9 cellular contexts compared by ENCODE assay signal in genomic region chr15:70852501-70853269, GRCh38. TPM values are rescaled to one million over a fixed set of nuclear protein-coding genes. Genes with fewer than 3 reads are reported as not detected.
DNase-seq lines count a peak whose midpoint lies in the region; ATAC-seq and TF ChIP-seq lines count a peak whose summit lies in the region.
"Had no signal": no experiment of that assay in that cellular context is flagged by ENCODE, and none has a peak within 500 bp of the region (broad histone marks: within the 10 kb centered on the region; RNA-seq: fewer than 3 reads in every experiment).

No MANE protein-coding gene starts in this region.

- intact Hi-C loops in spleen (cut with DNase I; ENCODE audit: low total_unique reads) (no loop called here), sciatic nerve (cut with DNase I) (no loop called here)

- H3K27ac ChIP-seq in subcutaneous abdominal adipose tissue (ENCODE audit: low read depth, low read length): peak overlapping the region; percentile 94
- H3K27ac ChIP-seq in spleen: no peak overlapping the region

- no peak for TF ChIP-seq POLR2A in spleen (IDR thresholded peaks at IDR 0.05)

- DNase-seq in HFF-Myc (ENCODE audit: extremely low read depth, low read depth): no peak
- peak; percentile 63 for DNase-seq in amniotic epithelial cell (ENCODE audit: low read depth)
- DNase-seq in spleen: no peak
- no peak for DNase-seq in NCI-H1105 treated with DMSO at 0.1 percent for 48 hours (lab: John Stamatoyannopoulos, UW)
- DNase-seq in amniotic stem cell (lab: John Stamatoyannopoulos, UW): no peak
- DNase-seq in sciatic nerve (ENCODE audit: low spot score): no peak
- DNase-seq: activated naive CD4-positive, alpha-beta T cell had no signal

- H3K9ac ChIP-seq in subcutaneous abdominal adipose tissue (ENCODE audit: low read length in 5 of 5): peak overlapping the region; percentile 41 to 94 (median 84)

- H3K4me1 ChIP-seq in subcutaneous abdominal adipose tissue (ENCODE audit: control insufficient read depth in 5 of 5, insufficient read depth in 5 of 5, low read length in 5 of 5) (peaks cover 11 to 63% (median 52%) of the 10 kb centered on the region in 5 donors), spleen (peaks cover 0 to 17% (median 9%) of the 10 kb centered on the region in 6 donors)

- H3K36me3 ChIP-seq in subcutaneous abdominal adipose tissue (ENCODE audit: control insufficient read depth in 5 of 5, insufficient read depth in 5 of 5, low read length in 5 of 5) (peaks cover 0 to 10% (median 7%) of the 10 kb centered on the region in 5 donors), spleen (no peaks in the 10 kb centered on the region)

- WGBS in spleen, 5 donors: 72 to 79% (median 75%) methylated on average over 10 of the region's 10 CpGs

- peaks cover 0 to 2% (median 0%) of the 10 kb centered on the region in 5 donors for H3K27me3 ChIP-seq in subcutaneous abdominal adipose tissue (ENCODE audit: control insufficient read depth in 5 of 5, insufficient read depth in 4 of 5, low read length in 5 of 5)
- H3K27me3 ChIP-seq in spleen (replicated peaks in 1 of 7): peaks cover 3 to 69% (median 22%) of the 10 kb centered on the region in 7 donors

- H3K9me3 ChIP-seq in subcutaneous abdominal adipose tissue (ENCODE audit: control insufficient read depth in 5 of 5, low read length in 5 of 5) (no peaks in the 10 kb centered on the region), spleen (no peaks in the 10 kb centered on the region)

- ATAC-seq in sciatic nerve: no peak

- H3K4me3 ChIP-seq in HFF-Myc (replicated peaks; ENCODE audit: low read depth, low read length): peak overlapping the region; percentile 84
- H3K4me3 ChIP-seq in iPS-11a (ENCODE audit: low read depth, low read length): peak overlapping the region; percentile 76
- H3K4me3 ChIP-seq in subcutaneous abdominal adipose tissue (ENCODE audit: low read depth in 1 of 5, low read length in 5 of 5): peak overlapping the region; percentile 84 to 99 (median 89)
- H3K4me3 ChIP-seq in spleen: peak overlapping the region in 2 of 8 donors; percentile 63 to 76

- no peak for TF ChIP-seq CTCF in HFF-Myc (IDR thresholded peaks at IDR 0.05; ENCODE audit: low read depth, low read length, missing control alignments)
- TF ChIP-seq CTCF in spleen (IDR thresholded peaks at IDR 0.05 in 8 of 11, conservative IDR thresholded peaks at IDR 0.05 in 3 of 11): no peak

RNA-seq across cellular contexts. Expression of gene LARP6, which starts 1.3 kb away (rescaled TPM):
- total RNA-seq in spleen (1 to 10 TPM in 5 of 7 donors, under 1 TPM in 2; 0.85 to 7.0 (median 3.4) TPM), sciatic nerve (40.7 TPM)
- 1 to 10 TPM in 2 of 3 donors, under 1 TPM in 1; 0.93 to 2.2 (median 1.2) TPM for polyA plus RNA-seq in spleen

RNA-seq across cellular contexts. Expression of gene THAP10, which starts 39.5 kb away (rescaled TPM):
- total RNA-seq in spleen (1 to 10 TPM in 2 of 7 donors, under 1 TPM in 5; 0.52 to 1.4 (median 0.82) TPM), sciatic nerve (3.4 TPM)
- under 1 TPM; 0.41 to 0.67 (median 0.64) TPM for polyA plus RNA-seq in spleen

RNA-seq across cellular contexts. Expression of gene LRRC49, which starts 39.9 kb away (rescaled TPM):
- total RNA-seq in spleen (1 to 10 TPM; 1.6 to 4.1 (median 3.0) TPM), sciatic nerve (11.5 TPM)
- polyA plus RNA-seq in spleen: 1 to 10 TPM in 2 of 3 donors, under 1 TPM in 1; 0.62 to 1.4 (median 1.3) TPM
